ENCODE assay signal across 7 cellular contexts in genomic region chr2:15941970-15942710, GRCh38. TPM values are rescaled to one million over a fixed set of nuclear protein-coding genes. Genes with fewer than 3 reads are reported as not detected.
DNase-seq lines count a peak whose midpoint lies in the region; ATAC-seq and TF ChIP-seq lines count a peak whose summit lies in the region.

No MANE protein-coding gene starts in this region.

- no peaks in the 10 kb centered on the region for H3K36me3 ChIP-seq in GM23248 (ENCODE audit: low read depth)
- peaks cover 14% of the 10 kb centered on the region for H3K36me3 ChIP-seq in SK-N-MC (ENCODE audit: insufficient read depth, low read length)
- peaks cover 10 to 18% of the 10 kb centered on the region in 2 experiments for H3K36me3 ChIP-seq in trophoblast cell (ENCODE audit: control insufficient read depth in 1 of 2, insufficient read depth in 2 of 2, low read length in 2 of 2)

- peaks cover 23% of the 10 kb centered on the region for H3K9me3 Mint-ChIP-seq in glutamatergic neuron (ENCODE audit: unreplicated experiment)

- H3F3A ChIP-seq in GM23248 (ENCODE audit: insufficient read depth), result no peaks in the 10 kb centered on the region

- peak; percentile 34 for DNase-seq in GM23248
- no peak for DNase-seq in SK-N-MC (ENCODE audit: low read depth, low spot score)
- DNase-seq in glutamatergic neuron, result peak; percentile 58
- DNase-seq in trophoblast cell, result peak in 1 of 2 donors; percentile 52
- no peak for DNase-seq in cerebellar nuclear complex (lab: John Stamatoyannopoulos, UW)
- DNase-seq in NOMO-1 treated with dmso at 0.1 percent for 144 hours (lab: John Stamatoyannopoulos, UW; ENCODE audit: unreplicated experiment), result no peak

- no peak overlapping the region for H3K23ac ChIP-seq in trophoblast cell (ENCODE audit: low read length)

- peak overlapping the region; percentile 73 for H3K27ac Mint-ChIP-seq in glutamatergic neuron (ENCODE audit: unreplicated experiment)

- peak overlapping the region; percentile 94 for H3K4me3 Mint-ChIP-seq in glutamatergic neuron (ENCODE audit: unreplicated experiment)

- H3K4me1 ChIP-seq in GM23248 (ENCODE audit: insufficient read depth) (0 out of 2 replicates have a peak, but pooled peaks cover 4% of the 10 kb centered on the region), trophoblast cell (ENCODE audit: control insufficient read depth in 1 of 2, insufficient read depth in 2 of 2, low read length in 2 of 2) (peaks cover 5 to 10% of the 10 kb centered on the region in 2 experiments)

- ATAC-seq in HG03039 (IDR thresholded peaks at IDR 0.05; ENCODE audit: unreplicated experiment), result no peak

- peak overlapping the region; percentile 85 for H2BK120ac ChIP-seq in trophoblast cell (ENCODE audit: insufficient read depth, low read length, poor library complexity)

- H3K9ac ChIP-seq in GM23248 (no peak overlapping the region), SK-N-MC (ENCODE audit: insufficient read length) (peak overlapping the region; percentile 33), trophoblast cell (ENCODE audit: low read length) (peak overlapping the region; percentile 82)

- H2AK5ac ChIP-seq in trophoblast cell (ENCODE audit: low read length), result peak overlapping the region; percentile 22

- H4K20me1 ChIP-seq in GM23248 (ENCODE audit: insufficient read depth), result no peaks in the 10 kb centered on the region

- peak overlapping the region; percentile 100 for H3K4ac ChIP-seq in trophoblast cell (ENCODE audit: low read depth, low read length)

- H2BK12ac ChIP-seq in trophoblast cell (ENCODE audit: low read length), result peak overlapping the region; percentile 46

- peak overlapping the region; percentile 58; the same call in 1 of the 2 replicates for H2AFZ ChIP-seq in GM23248
- H2AFZ ChIP-seq in trophoblast cell (ENCODE audit: insufficient read depth, low read length, poor library complexity), result peak overlapping the region; percentile 83

- H3K9me3 ChIP-seq in GM23248 (ENCODE audit: low read depth) (no peaks in the 10 kb centered on the region), SK-N-MC (ENCODE audit: low read depth, low read length) (no peaks in the 10 kb centered on the region), trophoblast cell (ENCODE audit: insufficient read depth, low read depth, low read length) (no peaks in the 10 kb centered on the region)

- peaks cover 6% of the 10 kb centered on the region for H3K36me3 Mint-ChIP-seq in glutamatergic neuron (ENCODE audit: unreplicated experiment)

- H3K27ac ChIP-seq in GM23248 (no peak overlapping the region), SK-N-MC (no peak overlapping the region), trophoblast cell (ENCODE audit: low read depth, low read length) (peak overlapping the region; percentile 36)

- peaks cover 18% of the 10 kb centered on the region for H3K27me3 Mint-ChIP-seq in glutamatergic neuron (ENCODE audit: unreplicated experiment)

- peak overlapping the region; percentile 63 for H4K91ac ChIP-seq in trophoblast cell (ENCODE audit: low read depth, low read length)

- H3K9me2 ChIP-seq in GM23248 (ENCODE audit: insufficient read depth), result no peaks in the 10 kb centered on the region

- H4K12ac ChIP-seq in trophoblast cell (ENCODE audit: low read depth, low read length), result peak overlapping the region; percentile 69

- TF ChIP-seq CTCF in glutamatergic neuron (IDR thresholded peaks at IDR 0.05; ENCODE audit: partially characterized antibody, unreplicated experiment), result no peak

- H3K4me3 ChIP-seq in GM23248, result peak overlapping the region; percentile 45; the same call in 1 of the 2 replicates
- H3K4me3 ChIP-seq in SK-N-MC, result peak overlapping the region; percentile 90
- H3K4me3 ChIP-seq in trophoblast cell (ENCODE audit: low read depth, low read length), result peak overlapping the region; percentile 92

- peak overlapping the region; percentile 86 for H3K18ac ChIP-seq in trophoblast cell (ENCODE audit: low read length)

- peak overlapping the region; percentile 58 for H2BK5ac ChIP-seq in trophoblast cell (ENCODE audit: low read depth, low read length, poor library complexity)

- H3K4me2 ChIP-seq in GM23248 (ENCODE audit: unreplicated experiment) (peak overlapping the region; percentile 53), trophoblast cell (ENCODE audit: low read length) (peak overlapping the region; percentile 99)

- peak overlapping the region; percentile 85 for H3K14ac ChIP-seq in trophoblast cell (ENCODE audit: low read length)

- in situ Hi-C loops in GM23248 (cut with MboI), result no loop called here

- 2 to 3% methylated on average over 56 to 64 of the region's 90 CpGs for WGBS in GM23248 (ENCODE audit: low coverage in 1 of 2, low lambda C conversion rate in 2 of 2, missing lambda C conversion rate in 2 of 2), 2 experiments
- WGBS in trophoblast cell (ENCODE audit: extremely low coverage, insufficient coverage, insufficient read length), result no CpG with 5 or more reads among the region's 90 CpGs

- H3K79me2 ChIP-seq in GM23248 (ENCODE audit: insufficient read depth), result no peaks in the 10 kb centered on the region
- peaks cover 27% of the 10 kb centered on the region for H3K79me2 ChIP-seq in trophoblast cell (ENCODE audit: control insufficient read depth, insufficient read depth, low read length, poor library complexity)

- peaks cover 24% of the 10 kb centered on the region for H3K4me1 Mint-ChIP-seq in glutamatergic neuron (ENCODE audit: low read depth, unreplicated experiment)

- peaks cover 55% of the 10 kb centered on the region for H3K27me3 ChIP-seq in GM23248 (replicated peaks; ENCODE audit: insufficient read depth)
- H3K27me3 ChIP-seq in trophoblast cell (ENCODE audit: insufficient read depth, low read length), result no peaks in the 10 kb centered on the region

- H3K79me1 ChIP-seq in trophoblast cell (ENCODE audit: low read length), result peaks cover 29% of the 10 kb centered on the region

- peak overlapping the region; percentile 57 for H4K8ac ChIP-seq in trophoblast cell (ENCODE audit: low read depth, low read length)

RNA-seq across cellular contexts. Expression of gene MYCN, which starts 1.8 kb away (rescaled TPM):
- total RNA-seq in GM23248 (2014; rRNA removed; shearing (Covaris generic)), result not detected in 2 replicates
- not detected in 2 replicates for polyA plus RNA-seq in GM23248 (2016; fragmentation: Nextera tagmentation; extraction: Ambion mirVana)
- total RNA-seq in glutamatergic neuron (ENCODE audit: unreplicated experiment), result 43.8 TPM
- polyA plus RNA-seq in trophoblast cell (2013), result 104 and 113 TPM in 2 replicates

Comparison
In these comparisons a context has a peak if more than half of its experiments do, and no peak if none do; other contexts are left out.
1. DNase-seq: peak in GM23248 (single experiment) and glutamatergic neuron (single experiment); none in SK-N-MC (single experiment), cerebellar nuclear complex (0 of 2) and NOMO-1 treated with dmso at 0.1 percent for 144 hours (single experiment).
2. RNA of gene MYCN, which starts 1.8 kb away (total RNA-seq): 43.8 TPM in glutamatergic neuron (single experiment); not detected in GM23248; every median in the first group is over 10 times any median in the second.
3. Peak in every context shown above with its lines, with median percentiles within 50 percentile points of each other: H3K4me3 ChIP-seq.